23 cellular contexts compared by ENCODE assay signal in the genomic region with DNA sequence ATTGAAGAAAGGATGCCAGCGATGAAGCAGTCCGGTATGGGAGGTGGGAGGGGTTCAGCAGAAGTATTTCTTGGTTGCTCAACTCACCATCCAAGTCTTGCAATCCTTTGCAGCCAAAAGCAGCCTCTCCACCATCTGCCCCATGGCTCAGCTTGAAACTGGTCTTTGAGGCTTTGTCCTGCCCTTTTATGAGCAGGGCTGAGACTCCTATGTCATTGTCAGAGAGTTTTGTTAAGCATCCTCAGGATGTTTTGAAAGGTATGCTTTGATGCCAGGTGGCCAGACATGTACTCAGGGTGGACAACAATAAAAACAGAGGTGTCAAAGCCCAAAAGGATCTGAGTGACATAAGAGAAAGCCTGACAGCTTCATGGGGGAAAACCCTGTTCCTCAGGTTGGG.
DNase-seq lines count a peak whose midpoint lies in the region; ATAC-seq and TF ChIP-seq lines count a peak whose summit lies in the region.
"Had no signal": no experiment of that assay in that cellular context is flagged by ENCODE, and none has a peak within 500 bp of the region (broad histone marks: within the 10 kb centered on the region; RNA-seq: fewer than 3 reads in every experiment).

No MANE protein-coding gene starts in this region.

- peaks cover 6% of the 10 kb centered on the region for H3K9me2 ChIP-seq in GM23338 (ENCODE audit: insufficient read depth)

- no peak for DNase-seq in Right ventricle myocardium inferior (ENCODE audit: missing footprints)
- no peak for DNase-seq in left ventricle myocardium superior
- DNase-seq in NB4 (ENCODE audit: low read depth): peak; percentile 4
- peak; percentile 17 for DNase-seq in fibroblast of gingiva (ENCODE audit: low read depth)
- no peak for DNase-seq in glutamatergic neuron
- no peak for DNase-seq in GM23338 (ENCODE audit: low spot score)
- DNase-seq: 8988T; ACHN; AML-193; BE2C; CD4-positive, alpha-beta T cell; CD8-positive, alpha-beta memory T cell; DMS 273 treated with DMSO at 0.1 percent for 48 hours; DMS79; EL; GF-D8; GOT3; H7; HCEC 1CT had no signal

- intact Hi-C loops in Right ventricle myocardium inferior (cut with DNase I): no loop called here
- intact Hi-C loops in left ventricle myocardium superior (cut with micrococcal nuclease): no loop called here

- H3K27me3 Mint-ChIP-seq in glutamatergic neuron (ENCODE audit: unreplicated experiment): no peaks in the 10 kb centered on the region
- no peaks in the 10 kb centered on the region for H3K27me3 Mint-ChIP-seq in GM23338 (ENCODE audit: insufficient read depth, low read depth, poor library complexity)

- no peak overlapping the region for H3K4me3 Mint-ChIP-seq in glutamatergic neuron (ENCODE audit: unreplicated experiment)
- no peak overlapping the region for H3K4me3 Mint-ChIP-seq in GM23338
- H3K4me3 Mint-ChIP-seq: CD14-positive monocyte; CD4-positive, alpha-beta T cell; CD8-positive, alpha-beta memory T cell had no signal

- no peaks in the 10 kb centered on the region for H3K79me2 ChIP-seq in GM23338 (replicated peaks; ENCODE audit: insufficient read depth)

- H2AFZ ChIP-seq in GM23338: no peak overlapping the region

- no peaks in the 10 kb centered on the region for H3K4me1 Mint-ChIP-seq in glutamatergic neuron (ENCODE audit: low read depth, unreplicated experiment)
- peaks cover 9% of the 10 kb centered on the region; the same call in 2 of the 3 replicates for H3K4me1 Mint-ChIP-seq in GM23338
- H3K4me1 Mint-ChIP-seq: CD14-positive monocyte; CD8-positive, alpha-beta memory T cell had no signal

- H3K4me3 ChIP-seq in NB4 (ENCODE audit: low read depth, low read length) (no peak overlapping the region), GM23338 (no peak overlapping the region)
- H3K4me3 ChIP-seq: A549; BLaER1 treated with 17β-estradiol and CSF1 and Interleukin-3, amounts not matched to agents 10 nM and 100 nM had no signal

- H3K9me3 Mint-ChIP-seq in glutamatergic neuron (ENCODE audit: unreplicated experiment) (no peaks in the 10 kb centered on the region), GM23338 (peaks cover 10% of the 10 kb centered on the region)

- H3K4me1 ChIP-seq in GM23338 (ENCODE audit: insufficient read depth): no peaks in the 10 kb centered on the region
- H3K4me1 ChIP-seq: A549, BE2C had no signal

- TF ChIP-seq POLR2A in NB4 (IDR thresholded peaks at IDR 0.05; ENCODE audit: extremely low read depth, insufficient read length): no peak

- H3K27ac ChIP-seq in GM23338 (ENCODE audit: low read depth): no peak overlapping the region
- H3K27ac ChIP-seq: A549; BLaER1 treated with 17β-estradiol and CSF1 and Interleukin-3, amounts not matched to agents 10 nM and 100 nM had no signal

- no peaks in the 10 kb centered on the region for H3K36me3 ChIP-seq in GM23338 (ENCODE audit: insufficient read depth)
- H3K36me3 ChIP-seq: BE2C; BLaER1 treated with 17β-estradiol and CSF1 and Interleukin-3, amounts not matched to agents 10 nM and 100 nM had no signal

- no peaks in the 10 kb centered on the region for H3K27me3 ChIP-seq in GM23338 (ENCODE audit: insufficient read depth)
- H3K27me3 ChIP-seq: BE2C; BLaER1 treated with 17β-estradiol and CSF1 and Interleukin-3, amounts not matched to agents 10 nM and 100 nM had no signal

- no peaks in the 10 kb centered on the region for H4K20me1 ChIP-seq in GM23338 (replicated peaks; ENCODE audit: insufficient read depth)
- H4K20me1 ChIP-seq: BLaER1 treated with 17β-estradiol and CSF1 and Interleukin-3, amounts not matched to agents 10 nM and 100 nM had no signal

- H3F3A ChIP-seq in GM23338 (replicated peaks; ENCODE audit: low read depth): no peaks in the 10 kb centered on the region

- TF ChIP-seq CTCF in NB4 (IDR thresholded peaks at IDR 0.05; ENCODE audit: low read depth, low read length) (no peak), glutamatergic neuron (IDR thresholded peaks at IDR 0.05; ENCODE audit: partially characterized antibody, unreplicated experiment) (no peak), GM23338 (conservative IDR thresholded peaks at IDR 0.05; ENCODE audit: low read depth in 2 of 2) (no peak)

- H3K4me2 ChIP-seq in GM23338: no peak overlapping the region
- H3K4me2 ChIP-seq: A549; BLaER1 treated with 17β-estradiol and CSF1 and Interleukin-3, amounts not matched to agents 10 nM and 100 nM had no signal

- H3K36me3 Mint-ChIP-seq in glutamatergic neuron (ENCODE audit: unreplicated experiment): peaks cover 7% of the 10 kb centered on the region
- no peaks in the 10 kb centered on the region; the same call in 2 of the 3 replicates for H3K36me3 Mint-ChIP-seq in GM23338 (ENCODE audit: low read depth)
- H3K36me3 Mint-ChIP-seq: CD14-positive monocyte; CD8-positive, alpha-beta memory T cell had no signal

- H3K27ac Mint-ChIP-seq in glutamatergic neuron (ENCODE audit: unreplicated experiment) (no peak overlapping the region), GM23338 (no peak overlapping the region)
- H3K27ac Mint-ChIP-seq: CD14-positive monocyte; CD4-positive, alpha-beta T cell; CD8-positive, alpha-beta memory T cell had no signal

- peak; percentile 31 for ATAC-seq in Right ventricle myocardium inferior
- ATAC-seq in left ventricle myocardium superior: no peak
- ATAC-seq in GM23338: no peak
- ATAC-seq in HG03469 (IDR thresholded peaks at IDR 0.05; ENCODE audit: unreplicated experiment): no peak
- ATAC-seq: A549 had no signal

TF ChIP-seq in GM23338, 12 proteins besides CTCF, POLR2A, EP300 and RAD21 (continues in another document):
- no peak for TF ChIP-seq POLR2AphosphoS5 (IDR thresholded peaks at IDR 0.05; ENCODE audit: low read depth)
- TF ChIP-seq ZNF114 (CRISPR knock-in tag; IDR thresholded peaks at IDR 0.05): no peak
- TF ChIP-seq, protein P1, sequence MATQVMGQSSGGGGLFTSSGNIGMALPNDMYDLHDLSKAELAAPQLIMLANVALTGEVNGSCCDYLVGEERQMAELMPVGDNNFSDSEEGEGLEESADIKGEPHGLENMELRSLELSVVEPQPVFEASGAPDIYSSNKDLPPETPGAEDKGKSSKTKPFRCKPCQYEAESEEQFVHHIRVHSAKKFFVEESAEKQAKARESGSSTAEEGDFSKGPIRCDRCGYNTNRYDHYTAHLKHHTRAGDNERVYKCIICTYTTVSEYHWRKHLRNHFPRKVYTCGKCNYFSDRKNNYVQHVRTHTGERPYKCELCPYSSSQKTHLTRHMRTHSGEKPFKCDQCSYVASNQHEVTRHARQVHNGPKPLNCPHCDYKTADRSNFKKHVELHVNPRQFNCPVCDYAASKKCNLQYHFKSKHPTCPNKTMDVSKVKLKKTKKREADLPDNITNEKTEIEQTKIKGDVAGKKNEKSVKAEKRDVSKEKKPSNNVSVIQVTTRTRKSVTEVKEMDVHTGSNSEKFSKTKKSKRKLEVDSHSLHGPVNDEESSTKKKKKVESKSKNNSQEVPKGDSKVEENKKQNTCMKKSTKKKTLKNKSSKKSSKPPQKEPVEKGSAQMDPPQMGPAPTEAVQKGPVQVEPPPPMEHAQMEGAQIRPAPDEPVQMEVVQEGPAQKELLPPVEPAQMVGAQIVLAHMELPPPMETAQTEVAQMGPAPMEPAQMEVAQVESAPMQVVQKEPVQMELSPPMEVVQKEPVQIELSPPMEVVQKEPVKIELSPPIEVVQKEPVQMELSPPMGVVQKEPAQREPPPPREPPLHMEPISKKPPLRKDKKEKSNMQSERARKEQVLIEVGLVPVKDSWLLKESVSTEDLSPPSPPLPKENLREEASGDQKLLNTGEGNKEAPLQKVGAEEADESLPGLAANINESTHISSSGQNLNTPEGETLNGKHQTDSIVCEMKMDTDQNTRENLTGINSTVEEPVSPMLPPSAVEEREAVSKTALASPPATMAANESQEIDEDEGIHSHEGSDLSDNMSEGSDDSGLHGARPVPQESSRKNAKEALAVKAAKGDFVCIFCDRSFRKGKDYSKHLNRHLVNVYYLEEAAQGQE (IDR thresholded peaks at IDR 0.05; ENCODE audit: unreplicated experiment): no peak
- TF ChIP-seq ZNF331 (CRISPR knock-in tag; IDR thresholded peaks at IDR 0.05; ENCODE audit: low read depth): no peak
- TF ChIP-seq CREB1 (CRISPR knock-in tag; IDR thresholded peaks at IDR 0.05; ENCODE audit: low read depth): no peak
- no peak for TF ChIP-seq EZH2phosphoT487 (IDR thresholded peaks at IDR 0.05; ENCODE audit: unreplicated experiment)
- TF ChIP-seq JUNB (IDR thresholded peaks at IDR 0.05; ENCODE audit: unreplicated experiment): no peak
- no peak for TF ChIP-seq EZH2 (IDR thresholded peaks at IDR 0.05; ENCODE audit: low read depth, unreplicated experiment)

Comparison
In these comparisons a context has a peak if more than half of its experiments do, and no peak if none do; other contexts are left out.
1. DNase-seq: peak in NB4 (single experiment) and fibroblast of gingiva (single experiment); none in Right ventricle myocardium inferior (single experiment), left ventricle myocardium superior (single experiment), glutamatergic neuron (single experiment) and GM23338 (single experiment).